Comparison of ENCODE assay signal across 13 cellular contexts in the genomic region with DNA sequence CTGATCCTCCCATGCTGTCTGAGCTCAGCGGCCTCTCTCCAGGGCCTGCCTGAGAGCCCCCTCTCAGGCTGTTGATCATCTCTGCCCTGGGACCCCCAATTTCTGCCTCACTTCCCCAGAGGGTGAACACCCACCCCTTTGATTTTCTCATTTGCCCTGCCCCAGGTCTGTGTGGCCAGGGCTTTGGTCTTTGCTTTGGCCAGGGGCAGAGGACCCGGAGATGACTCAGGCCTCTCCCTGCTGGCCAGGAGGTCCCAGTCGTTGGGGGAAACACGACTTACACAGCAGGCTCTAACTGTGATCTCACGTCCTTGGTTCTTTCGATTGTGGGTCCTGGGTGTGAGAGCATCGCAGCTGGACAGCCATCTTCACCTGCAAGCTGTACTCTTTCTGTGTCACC. TPM values are rescaled to one million over a fixed set of nuclear protein-coding genes. Genes with fewer than 3 reads are reported as not detected.
DNase-seq lines count a peak whose midpoint lies in the region; ATAC-seq and TF ChIP-seq lines count a peak whose summit lies in the region.
"Had no signal": no experiment of that assay in that cellular context is flagged by ENCODE, and none has a peak within 500 bp of the region (broad histone marks: within the 10 kb centered on the region; RNA-seq: fewer than 3 reads in every experiment).

No MANE protein-coding gene starts in this region.

- CTCF ChIA-PET in CD4-positive, alpha-beta memory T cell (lab: Charles Lee; ENCODE audit: partially characterized antibody): no interaction called here

- H3K36me3 Mint-ChIP-seq in natural killer cell (no peaks in the 10 kb centered on the region), nephron progenitor cell (ENCODE audit: low read depth) (peaks cover 7% of the 10 kb centered on the region)
- H3K36me3 Mint-ChIP-seq in natural killer cell treated with Interleukin-12 subunit alpha and Interleukin-12 subunit beta and Interleukin-15 and Interleukin-18, amount 100 ng/mL, for 72 hours: no peaks in the 10 kb centered on the region
- H3K36me3 Mint-ChIP-seq in CD4-positive, alpha-beta memory T cell: no peaks in the 10 kb centered on the region

- no peaks in the 10 kb centered on the region for H3K36me3 ChIP-seq in CD4-positive, alpha-beta memory T cell (ENCODE audit: insufficient read depth, low read length)
- H3K36me3 ChIP-seq: SJSA1 had no signal

- H3K4me1 Mint-ChIP-seq in natural killer cell (peaks cover 0 to 5% of the 10 kb centered on the region in 2 donors), nephron progenitor cell (peaks cover 25% of the 10 kb centered on the region)
- no peaks in the 10 kb centered on the region for H3K4me1 Mint-ChIP-seq in natural killer cell treated with Interleukin-12 subunit alpha and Interleukin-12 subunit beta and Interleukin-15 and Interleukin-18, amount 100 ng/mL, for 72 hours (ENCODE audit: low read depth in 2 of 2)
- H3K4me1 Mint-ChIP-seq in CD4-positive, alpha-beta memory T cell: peaks cover 7 to 23% (median 13%) of the 10 kb centered on the region in 4 donors

- no peaks in the 10 kb centered on the region for H3K9me3 ChIP-seq in CD4-positive, alpha-beta memory T cell (ENCODE audit: control insufficient read depth in 1 of 2, low read length in 2 of 2)

- H3K4me1 ChIP-seq in CD4-positive, alpha-beta memory T cell (ENCODE audit: insufficient read depth, low read length): no peaks in the 10 kb centered on the region
- H3K4me1 ChIP-seq: foreskin keratinocyte had no signal

- H3K27me3 Mint-ChIP-seq in natural killer cell (ENCODE audit: low read depth in 2 of 2) (peaks cover 40 to 54% of the 10 kb centered on the region in 2 donors), nephron progenitor cell (ENCODE audit: low read depth, poor library complexity) (peaks cover 84% of the 10 kb centered on the region)
- H3K27me3 Mint-ChIP-seq in natural killer cell treated with Interleukin-12 subunit alpha and Interleukin-12 subunit beta and Interleukin-15 and Interleukin-18, amount 100 ng/mL, for 72 hours: peaks cover 52 to 57% of the 10 kb centered on the region in 2 donors
- H3K27me3 Mint-ChIP-seq in CD4-positive, alpha-beta memory T cell: peaks cover 45 to 49% of the 10 kb centered on the region in 2 donors

- TF ChIP-seq CTCF in natural killer cell (IDR thresholded peaks at IDR 0.05): no peak
- no peak for TF ChIP-seq CTCF in cardiac fibroblast (IDR thresholded peaks at IDR 0.05; ENCODE audit: low read depth, low read length)
- no peak for TF ChIP-seq CTCF in nephron progenitor cell (IDR thresholded peaks at IDR 0.05)

- DNase-seq in natural killer cell: no peak
- DNase-seq in natural killer cell treated with Interleukin-12 subunit alpha and Interleukin-12 subunit beta and Interleukin-15 and Interleukin-18, amount 100 ng/mL, for 72 hours (ENCODE audit: low spot score): no peak
- peak; percentile 11 to 33 for DNase-seq in cardiac fibroblast (ENCODE audit: low read depth in 2 of 2)
- no peak for DNase-seq in nephron progenitor cell
- DNase-seq in CD4-positive, alpha-beta memory T cell: no peak
- DNase-seq: activated CD4-positive, alpha-beta memory T cell treated with anti-CD3 and anti-CD28 coated beads, Interleukin-2, amount 10 ng/mL, durations not matched to agents 7 days and 5 days; foreskin keratinocyte; NCI-H524 treated with DMSO at 0.1 percent for 48 hours; stimulated activated CD4-positive, alpha-beta T cell treated with anti-CD3 and anti-CD28 coated beads, Interleukin-4, amount 100 ng/mL, for 24 hours had no signal

- POLR2A ChIA-PET in CD4-positive, alpha-beta memory T cell (lab: Charles Lee; ENCODE audit: partially characterized antibody): no interaction called here

- H3K9me3 Mint-ChIP-seq in natural killer cell (no peaks in the 10 kb centered on the region), nephron progenitor cell (no peaks in the 10 kb centered on the region)
- no peaks in the 10 kb centered on the region for H3K9me3 Mint-ChIP-seq in natural killer cell treated with Interleukin-12 subunit alpha and Interleukin-12 subunit beta and Interleukin-15 and Interleukin-18, amount 100 ng/mL, for 72 hours
- H3K9me3 Mint-ChIP-seq in CD4-positive, alpha-beta memory T cell: peaks cover 0 to 2% (median 0%) of the 10 kb centered on the region in 8 donors
- H3K9me3 Mint-ChIP-seq: activated CD4-positive, alpha-beta memory T cell treated with anti-CD3 and anti-CD28 coated beads, Interleukin-2, amount 10 ng/mL, durations not matched to agents 7 days and 5 days had no signal

- intact Hi-C loops in natural killer cell (cut with micrococcal nuclease): no loop called here
- intact Hi-C loops in CD4-positive, alpha-beta memory T cell (cut with micrococcal nuclease): no loop called here

- H3K4me3 ChIP-seq in cardiac fibroblast (replicated peaks in 1 of 2; ENCODE audit: low read depth in 2 of 2, low read length in 2 of 2): no peak overlapping the region
- H3K4me3 ChIP-seq in CD4-positive, alpha-beta memory T cell (ENCODE audit: low read length in 2 of 2): no peak overlapping the region

- peaks cover 10% of the 10 kb centered on the region for H3K27me3 ChIP-seq in CD4-positive, alpha-beta memory T cell (ENCODE audit: insufficient read depth, low read length)
- H3K27me3 ChIP-seq: SJSA1 had no signal

- H3K4me3 Mint-ChIP-seq in natural killer cell: peak overlapping the region; percentile 21
- H3K4me3 Mint-ChIP-seq in natural killer cell treated with Interleukin-12 subunit alpha and Interleukin-12 subunit beta and Interleukin-15 and Interleukin-18, amount 100 ng/mL, for 72 hours: no peak overlapping the region
- peak overlapping the region; percentile 76 for H3K4me3 Mint-ChIP-seq in nephron progenitor cell
- H3K4me3 Mint-ChIP-seq in CD4-positive, alpha-beta memory T cell: peak overlapping the region in 2 of 8 donors; percentile 20 to 53
- H3K4me3 Mint-ChIP-seq: activated CD4-positive, alpha-beta memory T cell treated with anti-CD3 and anti-CD28 coated beads, Interleukin-2, amount 10 ng/mL, durations not matched to agents 7 days and 5 days had no signal

- H3K27ac Mint-ChIP-seq in natural killer cell (no peak overlapping the region), nephron progenitor cell (no peak overlapping the region)
- H3K27ac Mint-ChIP-seq in natural killer cell treated with Interleukin-12 subunit alpha and Interleukin-12 subunit beta and Interleukin-15 and Interleukin-18, amount 100 ng/mL, for 72 hours: no peak overlapping the region
- H3K27ac Mint-ChIP-seq in CD4-positive, alpha-beta memory T cell: no peak overlapping the region
- H3K27ac Mint-ChIP-seq: activated CD4-positive, alpha-beta memory T cell treated with anti-CD3 and anti-CD28 coated beads, Interleukin-2, amount 10 ng/mL, durations not matched to agents 7 days and 5 days had no signal

- no peak for ATAC-seq in natural killer cell
- ATAC-seq in natural killer cell treated with Interleukin-12 subunit alpha and Interleukin-12 subunit beta and Interleukin-15 and Interleukin-18, amount 100 ng/mL, for 72 hours: no peak
- ATAC-seq in GM21786 (IDR thresholded peaks at IDR 0.05; ENCODE audit: unreplicated experiment): no peak
- no peak for ATAC-seq in GM19463 (IDR thresholded peaks at IDR 0.05; ENCODE audit: unreplicated experiment)
- ATAC-seq in HG03520 (IDR thresholded peaks at IDR 0.05; ENCODE audit: unreplicated experiment): no peak
- ATAC-seq: foreskin keratinocyte had no signal

- no peak overlapping the region for H3K27ac ChIP-seq in CD4-positive, alpha-beta memory T cell (ENCODE audit: low read depth, low read length)
- H3K27ac ChIP-seq: foreskin keratinocyte, SJSA1 had no signal

RNA-seq across cellular contexts. Expression of gene ADAMTS2, which starts 1.1 kb away (rescaled TPM):
- total RNA-seq in natural killer cell: under 1 TPM in 1 of 3 donors, not detected in 2; 0.28 TPM
- total RNA-seq in natural killer cell treated with Interleukin-12 subunit alpha and Interleukin-12 subunit beta and Interleukin-15 and Interleukin-18, amount 100 ng/mL, for 72 hours: not detected
- total RNA-seq in CD4-positive, alpha-beta memory T cell: not detected
- under 1 TPM in 1 of 2 donors, not detected in 1; 0.07 TPM for polyA plus RNA-seq in CD4-positive, alpha-beta memory T cell
- total RNA-seq: activated CD4-positive, alpha-beta memory T cell treated with anti-CD3 and anti-CD28 coated beads, Interleukin-2, amount 10 ng/mL, durations not matched to agents 7 days and 5 days; foreskin keratinocyte had no signal
- polyA plus RNA-seq: foreskin keratinocyte had no signal

Comparison
In these comparisons a context has a peak if more than half of its experiments do, and no peak if none do; other contexts are left out.
1. DNase-seq: peak in cardiac fibroblast (2 of 2); none in natural killer cell (single experiment), natural killer cell treated with Interleukin-12 subunit alpha and Interleukin-12 subunit beta and Interleukin-15 and Interleukin-18, amount 100 ng/mL, for 72 hours (single experiment), nephron progenitor cell (single experiment) and CD4-positive, alpha-beta memory T cell (0 of 5).